9 cellular contexts compared by ENCODE assay signal in the genomic region with DNA sequence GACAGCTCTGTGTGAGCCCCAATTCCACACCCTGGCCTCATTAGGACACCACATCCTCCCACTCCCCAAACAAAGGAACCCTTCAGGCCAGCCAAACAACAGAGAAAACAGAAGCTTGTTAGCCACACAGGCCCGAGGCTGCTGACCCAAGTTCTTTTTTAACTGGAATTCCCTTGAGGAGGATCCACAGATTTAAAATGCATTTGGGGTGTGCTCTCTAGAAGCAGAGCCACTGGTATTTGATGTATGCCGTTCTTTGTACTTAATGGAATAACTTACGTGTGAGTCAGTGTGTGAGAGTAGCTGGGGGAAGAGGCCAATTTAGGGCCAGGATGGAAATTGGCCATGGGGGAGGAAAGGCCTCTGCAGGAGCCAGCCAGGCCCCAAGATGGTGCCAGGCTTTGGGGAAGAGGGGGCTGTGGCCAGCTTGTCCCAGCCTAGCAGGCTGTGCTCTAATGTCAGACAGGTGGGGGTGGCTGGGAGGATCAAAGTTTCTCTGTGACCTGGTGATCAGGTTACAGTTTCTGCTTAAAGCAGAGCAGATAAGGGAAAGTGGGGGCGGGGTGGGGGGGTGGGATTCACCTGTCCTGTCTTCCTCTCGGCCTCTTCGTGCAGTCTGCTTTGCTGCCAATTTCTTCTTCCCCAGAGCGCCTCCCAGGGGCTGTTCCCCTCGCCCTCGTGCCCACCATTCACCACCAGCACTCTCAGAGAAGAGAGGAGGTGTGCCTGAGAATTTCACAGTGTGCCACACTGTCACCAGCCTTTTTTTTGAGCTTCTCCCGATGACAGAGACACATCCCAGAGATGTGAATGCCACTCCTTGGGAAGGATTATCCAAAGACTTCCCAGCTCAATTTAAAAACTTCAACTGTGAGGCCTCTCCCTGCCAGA. TPM values are rescaled to one million over a fixed set of nuclear protein-coding genes. Genes with fewer than 3 reads are reported as not detected.
DNase-seq lines count a peak whose midpoint lies in the region; ATAC-seq and TF ChIP-seq lines count a peak whose summit lies in the region.
"Had no signal": no experiment of that assay in that cellular context is flagged by ENCODE, and none has a peak within 500 bp of the region (broad histone marks: within the 10 kb centered on the region; RNA-seq: fewer than 3 reads in every experiment).

No MANE protein-coding gene starts in this region.

- no peaks in the 10 kb centered on the region for H3K27me3 ChIP-seq in adrenal gland

- peaks cover 4% of the 10 kb centered on the region for H3K4me1 Mint-ChIP-seq in activated T-helper 1 cell treated with anti-CD3 and anti-CD28 coated beads, Interleukin-12 subunit alpha, Interleukin-12 subunit beta, Interleukin-2, Interleukin-4 antibody, amounts not matched to agents 30 ng/mL and 10 ng/mL and 1 ng/mL, durations not matched to agents 14 hours and 24 hours and 36 hours (ENCODE audit: low read depth)

- no peaks in the 10 kb centered on the region for H3K27me3 Mint-ChIP-seq in activated T-helper 1 cell treated with anti-CD3 and anti-CD28 coated beads, Interleukin-12 subunit alpha, Interleukin-12 subunit beta, Interleukin-2, Interleukin-4 antibody, amounts not matched to agents 30 ng/mL and 10 ng/mL and 1 ng/mL, durations not matched to agents 14 hours and 24 hours and 36 hours (ENCODE audit: insufficient read depth)

- peak in 1 of 2 donors; percentile 26 for TF ChIP-seq POLR2A in adrenal gland (IDR thresholded peaks at IDR 0.05)

- H3K4me3 ChIP-seq in adrenal gland = no peak overlapping the region

- H3K36me3 ChIP-seq in adrenal gland (replicated peaks in 1 of 2) = no peaks in the 10 kb centered on the region

- H3K4me3 Mint-ChIP-seq in activated T-helper 1 cell treated with anti-CD3 and anti-CD28 coated beads, Interleukin-12 subunit alpha, Interleukin-12 subunit beta, Interleukin-2, Interleukin-4 antibody, amounts not matched to agents 30 ng/mL and 10 ng/mL and 1 ng/mL, durations not matched to agents 14 hours and 24 hours and 36 hours = no peak overlapping the region

- peaks cover 26 to 46% of the 10 kb centered on the region in 2 donors for H3K4me1 ChIP-seq in adrenal gland (replicated peaks in 1 of 2)

- DNase-seq in DMS 273 (lab: John Stamatoyannopoulos, UW; ENCODE audit: unreplicated experiment) (peak; percentile 44), DMS 273 treated with DMSO at 0.1 percent for 48 hours (lab: John Stamatoyannopoulos, UW) (no peak), adrenal gland (peak in 5 of 7 donors; percentile 47 to 71 (median 57)), left ventricle myocardium superior (peak; percentile 51), renal cortical epithelial cell (ENCODE audit: low read depth) (peak; percentile 97), activated gamma-delta T cell treated with Interleukin-2 at 50 U/mL for 16 hours (no peak)
- no peak for DNase-seq in stimulated activated CD4-positive, alpha-beta T cell treated with anti-CD3 and anti-CD28 coated beads, Interleukin-2, amount 100 ng/mL, for 48 hours
- DNase-seq in activated T-helper 1 cell treated with anti-CD3 and anti-CD28 coated beads, Interleukin-12 subunit alpha, Interleukin-12 subunit beta, Interleukin-2, Interleukin-4 antibody, amounts not matched to agents 30 ng/mL and 10 ng/mL and 1 ng/mL, durations not matched to agents 14 hours and 24 hours and 36 hours (ENCODE audit: low spot score) = no peak

- ATAC-seq in left ventricle myocardium superior = peak; percentile 63

- H3K36me3 Mint-ChIP-seq in activated T-helper 1 cell treated with anti-CD3 and anti-CD28 coated beads, Interleukin-12 subunit alpha, Interleukin-12 subunit beta, Interleukin-2, Interleukin-4 antibody, amounts not matched to agents 30 ng/mL and 10 ng/mL and 1 ng/mL, durations not matched to agents 14 hours and 24 hours and 36 hours (ENCODE audit: low read depth) = no peaks in the 10 kb centered on the region

- TF ChIP-seq CTCF in adrenal gland (IDR thresholded peaks at IDR 0.05) = no peak

- intact Hi-C loops in adrenal gland (cut with DNase I) (no loop called here), left ventricle myocardium superior (cut with micrococcal nuclease) (loop anchor here (10.0 kb wide), 1 partner anchor 93 kb away; no protein-coding TSS in a partner anchor)
- intact Hi-C loops in activated T-helper 1 cell treated with anti-CD3 and anti-CD28 coated beads, Interleukin-12 subunit alpha, Interleukin-12 subunit beta, Interleukin-2, Interleukin-4 antibody, amounts not matched to agents 30 ng/mL and 10 ng/mL and 1 ng/mL, durations not matched to agents 14 hours and 24 hours and 36 hours (cut with micrococcal nuclease) = no loop called here

- H3K9me3 Mint-ChIP-seq in activated T-helper 1 cell treated with anti-CD3 and anti-CD28 coated beads, Interleukin-12 subunit alpha, Interleukin-12 subunit beta, Interleukin-2, Interleukin-4 antibody, amounts not matched to agents 30 ng/mL and 10 ng/mL and 1 ng/mL, durations not matched to agents 14 hours and 24 hours and 36 hours = no peaks in the 10 kb centered on the region

- H3K27ac Mint-ChIP-seq in activated T-helper 1 cell treated with anti-CD3 and anti-CD28 coated beads, Interleukin-12 subunit alpha, Interleukin-12 subunit beta, Interleukin-2, Interleukin-4 antibody, amounts not matched to agents 30 ng/mL and 10 ng/mL and 1 ng/mL, durations not matched to agents 14 hours and 24 hours and 36 hours = no peak overlapping the region

- H3K9me3 ChIP-seq in adrenal gland (replicated peaks in 1 of 3) = no peaks in the 10 kb centered on the region

- 51 to 59% (median 56%) methylated on average over 10 of the region's 10 CpGs for WGBS in adrenal gland, 4 donors

- H3K27ac ChIP-seq in adrenal gland = peak overlapping the region in 4 of 5 donors; percentile 46 to 80 (median 68)
- H3K27ac ChIP-seq: 22Rv1 had no signal

RNA-seq across cellular contexts. Expression of a gene that starts 50.8 kb away (rescaled TPM):
- total RNA-seq in adrenal gland = 100 to 1,000 TPM in 1 of 8 donors, 10 to 100 TPM in 7; 51.1 to 437 (median 77.9) TPM
- polyA plus RNA-seq in adrenal gland = 10 to 100 TPM; 41.6 to 64.8 (median 46.5) TPM
- total RNA-seq in left ventricle myocardium superior = 287 TPM
- 15.3 and 58.5 TPM in 2 replicates for total RNA-seq in renal cortical epithelial cell
- 9.3 and 10.2 TPM in 2 replicates for total RNA-seq in activated T-helper 1 cell treated with anti-CD3 and anti-CD28 coated beads, Interleukin-12 subunit alpha, Interleukin-12 subunit beta, Interleukin-2, Interleukin-4 antibody, amounts not matched to agents 30 ng/mL and 10 ng/mL and 1 ng/mL, durations not matched to agents 14 hours and 24 hours and 36 hours

RNA-seq across cellular contexts. Expression of a gene that starts 51.2 kb away (rescaled TPM):
- total RNA-seq in adrenal gland (1 to 10 TPM in 7 of 8 donors, under 1 TPM in 1; 0.17 to 9.1 (median 3.4) TPM), left ventricle myocardium superior (1.5 TPM), renal cortical epithelial cell (2.6 and 6.1 TPM in 2 replicates)
- polyA plus RNA-seq in adrenal gland = 10 to 100 TPM in 1 of 3 donors, 1 to 10 TPM in 2; 3.2 to 21.3 (median 7.9) TPM
- total RNA-seq in activated T-helper 1 cell treated with anti-CD3 and anti-CD28 coated beads, Interleukin-12 subunit alpha, Interleukin-12 subunit beta, Interleukin-2, Interleukin-4 antibody, amounts not matched to agents 30 ng/mL and 10 ng/mL and 1 ng/mL, durations not matched to agents 14 hours and 24 hours and 36 hours = not detected in 2 replicates

Comparison
In these comparisons a context has a peak if more than half of its experiments do, and no peak if none do; other contexts are left out.
1. DNase-seq: peak in DMS 273 (single experiment), adrenal gland (5 of 7), left ventricle myocardium superior (single experiment) and renal cortical epithelial cell (single experiment); none in DMS 273 treated with DMSO at 0.1 percent for 48 hours (single experiment), stimulated activated CD4-positive, alpha-beta T cell treated with anti-CD3 and anti-CD28 coated beads, Interleukin-2, amount 100 ng/mL, for 48 hours (0 of 2), activated gamma-delta T cell treated with Interleukin-2 at 50 U/mL for 16 hours (single experiment) and activated T-helper 1 cell treated with anti-CD3 and anti-CD28 coated beads, Interleukin-12 subunit alpha, Interleukin-12 subunit beta, Interleukin-2, Interleukin-4 antibody, amounts not matched to agents 30 ng/mL and 10 ng/mL and 1 ng/mL, durations not matched to agents 14 hours and 24 hours and 36 hours (single experiment).